8 cellular contexts compared by ENCODE assay signal in genomic region chr6:71886184-71887005, GRCh38. TPM values are rescaled to one million over a fixed set of nuclear protein-coding genes. Genes with fewer than 3 reads are reported as not detected.
DNase-seq lines count a peak whose midpoint lies in the region; ATAC-seq, FAIRE-seq and TF ChIP-seq lines count a peak whose summit lies in the region.

RIMS1 (plus strand) TSS chr6:71886550; CDS start chr6:71887024, 474 bp downstream.

- H3K4me1 Mint-ChIP-seq in progenitor cell of endocrine pancreas (ENCODE audit: low read depth), result peaks cover 5% of the 10 kb centered on the region

- H3K4me3 Mint-ChIP-seq in progenitor cell of endocrine pancreas (ENCODE audit: low read depth), result peak within 1 kb of the TSS; percentile 81

- no peak for FAIRE-seq in frontal cortex (lab: Jason Lieb, UNC)

- DNase-seq in D341Med (ENCODE audit: low spot score) (peak; percentile 81), SK-N-MC (ENCODE audit: low read depth, low spot score) (no peak), frontal cortex (ENCODE audit: low spot score in 2 of 2) (peak; percentile 54 to 57), progenitor cell of endocrine pancreas (ENCODE audit: low spot score, unreplicated experiment) (peak; percentile 61), OCI-M1 (lab: John Stamatoyannopoulos, UW) (no peak), RWPE1 (ENCODE audit: low spot score) (no peak)

- H3K27ac ChIP-seq in SK-N-MC (no peak within 1 kb of the TSS), RWPE1 (no peak within 1 kb of the TSS)

- peak within 1 kb of the TSS; percentile 72 for H3K4me3 ChIP-seq in SK-N-MC

- no peaks in the 10 kb centered on the region for H3K36me3 Mint-ChIP-seq in progenitor cell of endocrine pancreas (ENCODE audit: insufficient read depth)

- TF ChIP-seq CTCF in progenitor cell of endocrine pancreas (IDR thresholded peaks at IDR 0.05; ENCODE audit: unreplicated experiment), result peak; percentile 61
- TF ChIP-seq CTCF in RWPE1 (conservative IDR thresholded peaks at IDR 0.05; ENCODE audit: low read depth), result no peak

- peak within 1 kb of the TSS; percentile 82 for H3K27ac Mint-ChIP-seq in progenitor cell of endocrine pancreas

- POLR2A ChIA-PET in RWPE1 (lab: Yijun Ruan, JAX; ENCODE audit: low non-redundant PET), result no interaction called here

- no peaks in the 10 kb centered on the region for H3K9me3 Mint-ChIP-seq in progenitor cell of endocrine pancreas (ENCODE audit: low read depth)

- H3K9ac ChIP-seq in SK-N-MC (ENCODE audit: insufficient read length), result no peak within 1 kb of the TSS

- peak; percentile 83 for ATAC-seq in GM19328 (IDR thresholded peaks at IDR 0.05; ENCODE audit: unreplicated experiment)
- peak; percentile 71 for ATAC-seq in HG03378 (IDR thresholded peaks at IDR 0.05; ENCODE audit: unreplicated experiment)

- CTCF ChIA-PET in RWPE1 (lab: Yijun Ruan, JAX), result no interaction called here

- peaks cover 52% of the 10 kb centered on the region for H3K27me3 Mint-ChIP-seq in progenitor cell of endocrine pancreas

- H3K9me3 ChIP-seq in SK-N-MC (ENCODE audit: low read depth, low read length), result no peaks in the 10 kb centered on the region

- H3K36me3 ChIP-seq in SK-N-MC (ENCODE audit: insufficient read depth, low read length), result no peaks in the 10 kb centered on the region

RNA-seq across cellular contexts. Expression of gene RIMS1, which starts in this region (rescaled TPM):
- 466 TPM for total RNA-seq in frontal cortex
- 5.5 and 5.6 TPM in 2 replicates for total RNA-seq in progenitor cell of endocrine pancreas

Comparison
In these comparisons a context has a peak if more than half of its experiments do, and no peak if none do; other contexts are left out.
1. RNA of gene RIMS1 (total RNA-seq): 466 TPM in frontal cortex (single experiment); 5.5 to 5.6 TPM in progenitor cell of endocrine pancreas; every median in the first group is over 10 times any median in the second.
2. DNase-seq: peak in D341Med (single experiment), frontal cortex (2 of 2) and progenitor cell of endocrine pancreas (single experiment); none in SK-N-MC (single experiment), OCI-M1 (single experiment) and RWPE1 (single experiment).